In genomic region chr19:44356383-44357111, GRCh38 we compare ENCODE assay signal across 9 cellular contexts. TPM values are rescaled to one million over a fixed set of nuclear protein-coding genes. Genes with fewer than 3 reads are reported as not detected.
DNase-seq lines count a peak whose midpoint lies in the region; ATAC-seq, FAIRE-seq and TF ChIP-seq lines count a peak whose summit lies in the region.
"Had no signal": no experiment of that assay in that cellular context is flagged by ENCODE, and none has a peak within 500 bp of the region (broad histone marks: within the 10 kb centered on the region; RNA-seq: fewer than 3 reads in every experiment).

Gene ZNF112 (minus strand): TSS chr19:44356680. CDS start chr19:44340539, 16,141 bp downstream.

- peak within 1 kb of the TSS; percentile 86 for H3K27ac Mint-ChIP-seq in stimulated activated naive B cell treated with anti-CD40 and anti-IgM and Interleukin-4, amounts not matched to agents 10 μg/mL and 1 μg/mL and 100 μg/mL, for 72 hours
- H3K27ac Mint-ChIP-seq: T-helper 1 cell treated with Interleukin-12 subunit alpha and Interleukin-12 subunit beta and Interleukin-4 antibody, amounts not matched to agents 30 μg/mL and 1 μg/mL, for 36 hours had no signal

- FAIRE-seq in endothelial cell of umbilical vein (lab: Jason Lieb, UNC), result peak; percentile 99

- H3K9me1 ChIP-seq in endothelial cell of umbilical vein (replicated peaks; ENCODE audit: control insufficient read depth, extremely low read depth, insufficient read depth, low read length), result no peaks in the 10 kb centered on the region

- peaks cover 3 to 15% of the 10 kb centered on the region in 2 donors for H3K4me1 Mint-ChIP-seq in stimulated activated naive B cell treated with anti-CD40 and anti-IgM and Interleukin-4, amounts not matched to agents 10 μg/mL and 1 μg/mL and 100 μg/mL, for 72 hours

- no peaks in the 10 kb centered on the region for H4K20me1 ChIP-seq in endothelial cell of umbilical vein (replicated peaks; ENCODE audit: control insufficient read depth, extremely low read depth, insufficient read depth, low read length)

- H3K27me3 ChIP-seq in endothelial cell of umbilical vein (ENCODE audit: control insufficient read depth in 2 of 2, insufficient read depth in 2 of 2, low read length in 2 of 2), result no peaks in the 10 kb centered on the region
- H3K27me3 ChIP-seq in lower lobe of right lung (ENCODE audit: low read depth), result no peaks in the 10 kb centered on the region

- peak; percentile 81 for DNase-seq in DMS114 treated with DMSO at 0.1 percent for 48 hours (lab: John Stamatoyannopoulos, UW; ENCODE audit: unreplicated experiment)
- DNase-seq in NCI-H1092 (lab: John Stamatoyannopoulos, UW), result peak; percentile 91
- peak; percentile 67 to 86 for DNase-seq in SW 1271 (lab: John Stamatoyannopoulos, UW)
- DNase-seq in endothelial cell of umbilical vein (ENCODE audit: low read depth, low spot score), result peak; percentile 93
- DNase-seq in lower lobe of right lung, result peak; percentile 91
- peak; percentile 75 for DNase-seq in stimulated activated naive B cell treated with anti-CD40 and anti-IgM and Interleukin-4, amounts not matched to agents 10 μg/mL and 1 μg/mL and 100 μg/mL, for 72 hours

- peak; percentile 56 for TF ChIP-seq POLR2A in endothelial cell of umbilical vein (IDR thresholded peaks at IDR 0.05; ENCODE audit: low read depth, low read length)

- H3K4me1 ChIP-seq in endothelial cell of umbilical vein (ENCODE audit: control insufficient read depth, extremely low read depth, insufficient read depth, low read length) (peaks cover 4% of the 10 kb centered on the region), lower lobe of right lung (peaks cover 8% of the 10 kb centered on the region)

- TF ChIP-seq CTCF in endothelial cell of umbilical vein (IDR thresholded peaks at IDR 0.05; ENCODE audit: extremely low read depth in 1 of 2, insufficient read depth in 1 of 2, low read depth in 1 of 2, low read length in 2 of 2) (no peak), lower lobe of right lung (IDR thresholded peaks at IDR 0.05) (no peak)

- peak within 1 kb of the TSS; percentile 55 for H3K9ac ChIP-seq in endothelial cell of umbilical vein (replicated peaks; ENCODE audit: extremely low read depth, insufficient read depth, low read length)

- no peaks in the 10 kb centered on the region for H3K36me3 ChIP-seq in endothelial cell of umbilical vein (ENCODE audit: control insufficient read depth in 2 of 2, extremely low read depth in 1 of 2, insufficient read depth in 2 of 2, low read length in 2 of 2)
- no peaks in the 10 kb centered on the region for H3K36me3 ChIP-seq in lower lobe of right lung

- H3K4me3 ChIP-seq in endothelial cell of umbilical vein (replicated peaks in 1 of 3; ENCODE audit: insufficient read depth in 1 of 3, low read depth in 1 of 3, low read length in 3 of 3) (peak within 1 kb of the TSS; percentile 41 to 60 (median 58)), lower lobe of right lung (peak within 1 kb of the TSS; percentile 69)

- dilution Hi-C loops in endothelial cell of umbilical vein (cut with MboI; ENCODE audit: extremely low pct_ligation_motif_present, low sequenced_read_pairs), result no loop called here

- BruUV-seq in endothelial cell of umbilical vein (replicated peaks; lab: Mats Ljungman, UMichigan), result no TSS peak

- POLR2A ChIA-PET in endothelial cell of umbilical vein (lab: Charles Lee), result no interaction called here

- ATAC-seq in lower lobe of right lung (peak; percentile 100), GM18861 (IDR thresholded peaks at IDR 0.05; ENCODE audit: unreplicated experiment) (no peak), GM21723 (IDR thresholded peaks at IDR 0.05; ENCODE audit: unreplicated experiment) (no peak)
- peak; percentile 92 to 96 for ATAC-seq in stimulated activated naive B cell treated with anti-CD40 and anti-IgM and Interleukin-4, amounts not matched to agents 10 μg/mL and 1 μg/mL and 100 μg/mL, for 72 hours (replicated peaks)

- H3K36me3 Mint-ChIP-seq in stimulated activated naive B cell treated with anti-CD40 and anti-IgM and Interleukin-4, amounts not matched to agents 10 μg/mL and 1 μg/mL and 100 μg/mL, for 72 hours, result peaks cover 15 to 29% of the 10 kb centered on the region in 2 donors

- H3K27me3 Mint-ChIP-seq in stimulated activated naive B cell treated with anti-CD40 and anti-IgM and Interleukin-4, amounts not matched to agents 10 μg/mL and 1 μg/mL and 100 μg/mL, for 72 hours, result peaks cover 4 to 15% of the 10 kb centered on the region in 2 donors

- CTCF ChIA-PET in endothelial cell of umbilical vein (lab: Charles Lee), result no interaction called here

- peak within 1 kb of the TSS; percentile 91 for H2AFZ ChIP-seq in endothelial cell of umbilical vein (ENCODE audit: low read depth, low read length)

- peaks cover 11 to 15% of the 10 kb centered on the region in 2 donors for H3K9me3 Mint-ChIP-seq in stimulated activated naive B cell treated with anti-CD40 and anti-IgM and Interleukin-4, amounts not matched to agents 10 μg/mL and 1 μg/mL and 100 μg/mL, for 72 hours

- H3K9me3 ChIP-seq in endothelial cell of umbilical vein (replicated peaks; ENCODE audit: control insufficient read depth, insufficient read depth, low read length), result no peaks in the 10 kb centered on the region
- H3K9me3 ChIP-seq in lower lobe of right lung, result peaks cover 19% of the 10 kb centered on the region

- H3K4me3 Mint-ChIP-seq in stimulated activated naive B cell treated with anti-CD40 and anti-IgM and Interleukin-4, amounts not matched to agents 10 μg/mL and 1 μg/mL and 100 μg/mL, for 72 hours, result peak within 1 kb of the TSS; percentile 81 to 88
- H3K4me3 Mint-ChIP-seq: T-helper 1 cell treated with Interleukin-12 subunit alpha and Interleukin-12 subunit beta and Interleukin-4 antibody, amounts not matched to agents 30 μg/mL and 1 μg/mL, for 36 hours had no signal

- peak within 1 kb of the TSS; percentile 90 for H3K4me2 ChIP-seq in endothelial cell of umbilical vein (ENCODE audit: insufficient read depth, low read length)

- intact Hi-C loops in endothelial cell of umbilical vein (cut with micrococcal nuclease), result loop anchor here (1.0 to 5.0 kb wide), 9 partner anchors 45 to 405 kb away; partner anchors contain the start of genes ZNF155, ZNF180, ZNF221 and ZNF224
- intact Hi-C loops in lower lobe of right lung (cut with DNase I), result no loop called here

- no peak within 1 kb of the TSS for H3K27ac ChIP-seq in endothelial cell of umbilical vein (ENCODE audit: insufficient read depth, low read depth, low read length)
- H3K27ac ChIP-seq in lower lobe of right lung, result no peak within 1 kb of the TSS

- H3K79me2 ChIP-seq in endothelial cell of umbilical vein (ENCODE audit: control insufficient read depth, insufficient read depth, low read length), result peaks cover 11% of the 10 kb centered on the region

TF ChIP-seq in endothelial cell of umbilical vein, 7 proteins besides CTCF, POLR2A, EP300 and RAD21:
- TF ChIP-seq EZH2 (IDR thresholded peaks at IDR 0.05; ENCODE audit: borderline replicate concordance, low read depth, low read length, severe bottlenecking), result no peak

RNA-seq across cellular contexts. Expression of gene ZNF112, which starts in this region (rescaled TPM):
- 4.6 and 7.5 TPM in 2 replicates for total RNA-seq in endothelial cell of umbilical vein
- polyA plus RNA-seq in endothelial cell of umbilical vein, result 1.2 and 2.0 TPM in 2 replicates
- polyA plus RNA-seq in endothelial cell of umbilical vein (2011; cell fraction: cytosol; rRNA removed), result 2.2 TPM in 2 replicates
- 9.5 and 15.2 TPM in 2 replicates for polyA plus RNA-seq in endothelial cell of umbilical vein (2011; cell fraction: nucleus; rRNA removed)
- 3.1 and 3.7 TPM in 2 replicates for polyA plus RNA-seq in endothelial cell of umbilical vein (2012)
- polyA minus RNA-seq in endothelial cell of umbilical vein, result 3.4 and 5.6 TPM in 2 replicates
- polyA minus RNA-seq in endothelial cell of umbilical vein (2011; cell fraction: cytosol; rRNA and poly(A)+ RNA removed), result 0.82 TPM
- polyA minus RNA-seq in endothelial cell of umbilical vein (2011; cell fraction: nucleus; rRNA and poly(A)+ RNA removed), result 11.3 TPM in 2 replicates
- 4.8 TPM for total RNA-seq in lower lobe of right lung

Comparison
In these comparisons a context has a peak if more than half of its experiments do, and no peak if none do; other contexts are left out.
1. ATAC-seq: peak in lower lobe of right lung (2 of 2) and stimulated activated naive B cell treated with anti-CD40 and anti-IgM and Interleukin-4, amounts not matched to agents 10 μg/mL and 1 μg/mL and 100 μg/mL, for 72 hours (2 of 2); none in GM18861 (single experiment) and GM21723 (single experiment).
2. Peak in every context shown above with its lines, with median percentiles within 50 percentile points of each other: DNase-seq.